ENCODE assay signal across 21 cellular contexts in the genomic region with DNA sequence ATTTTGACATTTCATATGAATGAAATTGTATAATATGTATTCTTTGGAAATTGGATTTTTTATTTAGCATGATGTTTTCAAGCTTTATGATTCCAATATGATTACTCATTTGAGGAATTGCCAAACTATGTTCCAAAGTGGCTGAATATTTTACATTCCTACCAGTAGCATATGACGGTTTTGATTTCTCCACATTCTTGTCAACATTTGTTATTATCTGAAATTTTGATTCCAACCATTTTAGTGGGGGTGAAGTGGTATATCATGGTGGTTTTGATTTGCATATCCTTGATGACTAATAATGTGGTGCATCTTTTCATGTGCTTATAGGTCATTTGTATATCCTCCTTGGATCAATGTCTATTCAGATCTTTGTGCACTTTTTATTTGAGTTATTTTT. TPM values are rescaled to one million over a fixed set of nuclear protein-coding genes. Genes with fewer than 3 reads are reported as not detected.
"Had no signal": no experiment of that assay in that cellular context is flagged by ENCODE, and none has a peak within 500 bp of the region (broad histone marks: within the 10 kb centered on the region; RNA-seq: fewer than 3 reads in every experiment).

No MANE protein-coding gene starts in this region.

- H3K4me1 ChIP-seq: foreskin keratinocyte, heart left ventricle, left lung, prostate gland had no signal

- H3K27me3 ChIP-seq: sigmoid colon had no signal

- H3K4me3 ChIP-seq: coronary artery, heart left ventricle, left lung, prostate gland, sigmoid colon had no signal

- H3K9me3 ChIP-seq: heart left ventricle, left lung, prostate gland, sigmoid colon had no signal

- H3K36me3 ChIP-seq: heart left ventricle, left lung, prostate gland, sigmoid colon had no signal

- DNase-seq: activated CD4-positive, alpha-beta T cell treated with anti-CD3 and anti-CD28 coated beads for 1 hour; activated CD4-positive, alpha-beta T cell treated with anti-CD3 and anti-CD28 coated beads, Interleukin-2, amount 50 U/mL, for 48 hours; activated effector memory CD4-positive, alpha-beta T cell treated with anti-CD3 and anti-CD28 coated beads, Interleukin-2, amount 50 U/mL, for 16 hours; activated T-cell treated with anti-CD3 and anti-CD28 coated beads, Interleukin-2, amount 50 U/mL, for 4 hours; effector CD8-positive, alpha-beta T cell; heart left ventricle; islet precursor cell; left lung; mesenchymal stem cell; occipital lobe; sigmoid colon; stimulated activated CD4-positive, alpha-beta T cell treated with anti-CD3 and anti-CD28 coated beads, Interleukin-2, amount 100 ng/mL, for 48 hours; stimulated activated naive CD8-positive, alpha-beta T cell treated with anti-CD3 and anti-CD28 coated beads, Interleukin-15, Interleukin-2, amounts not matched to agents 100 U/mL and 50 U/mL, for 24 hours; T-helper 9 cell had no signal

- H3K27ac ChIP-seq: coronary artery, epithelial cell of prostate, foreskin keratinocyte, heart left ventricle, left lung, prostate gland, sigmoid colon had no signal

RNA-seq across cellular contexts. Expression of a gene that starts 2.6 kb away (rescaled TPM):
- total RNA-seq: natural killer cell treated with Interleukin-12 subunit alpha and Interleukin-12 subunit beta and Interleukin-15 and Interleukin-18, amount 100 ng/mL, for 72 hours had no signal

RNA-seq across cellular contexts. Expression of a gene that starts 26.3 kb away (rescaled TPM):
- total RNA-seq: activated naive CD4-positive, alpha-beta T cell treated with anti-CD3 and anti-CD28 coated beads, Interleukin-2, amount 50 U/mL, for 72 hours; activated T-cell treated with anti-CD3 and anti-CD28 coated beads, Interleukin-2, amount 50 U/mL, for 4 hours; foreskin keratinocyte; natural killer cell treated with Interleukin-12 subunit alpha and Interleukin-12 subunit beta and Interleukin-15 and Interleukin-18, amount 100 ng/mL, for 72 hours; occipital lobe; temporal lobe had no signal
- polyA plus RNA-seq: foreskin keratinocyte had no signal
